ENCODE assay signal across 1 cellular context in the genomic region with DNA sequence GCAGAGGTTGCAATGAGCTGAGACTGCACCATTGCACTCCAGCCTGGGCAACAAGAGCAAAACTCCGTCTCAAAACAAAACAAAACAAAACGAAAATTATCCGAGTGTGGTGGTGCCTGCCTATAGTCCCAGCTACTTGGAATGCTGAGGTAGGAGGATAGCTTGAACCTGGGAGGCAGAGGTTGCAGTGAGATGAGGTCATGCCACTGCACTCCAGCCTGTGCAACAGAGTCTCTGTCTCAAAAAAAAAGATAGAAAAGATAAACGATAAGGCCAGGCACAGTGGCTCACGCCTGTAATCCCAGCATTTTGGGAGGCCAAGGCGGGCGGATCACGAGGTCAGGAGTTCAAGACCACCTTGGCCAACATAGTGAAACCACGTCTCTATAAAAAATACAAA.
TF ChIP-seq lines count a peak whose summit lies in the region.
"Not testable (repeated sequence)": the region's sequence is repeated elsewhere in the genome, so short reads cannot be mapped to it uniquely, and the experiment has no call there.

No MANE protein-coding gene starts in this region.

TF ChIP-seq in K562, 482 proteins besides CTCF, POLR2A, EP300 and RAD21 (continued from another document):
- TF ChIP-seq ATF3 (IDR thresholded peaks at IDR 0.05) (peak; percentile 63), JUN (IDR thresholded peaks at IDR 0.05; ENCODE audit: borderline replicate concordance, low read depth, low read length) (0 out of 2 replicates have a peak, but pooled peaks have one; percentile 37)
- not testable (repeated sequence) for TF ChIP-seq ATF3 (CRISPR knock-in tag; conservative IDR thresholded peaks at IDR 0.05); JUN (CRISPR knock-in tag; IDR thresholded peaks at IDR 0.05; ENCODE audit: borderline replicate concordance)
